20 cellular contexts compared by ENCODE assay signal in the genomic region with DNA sequence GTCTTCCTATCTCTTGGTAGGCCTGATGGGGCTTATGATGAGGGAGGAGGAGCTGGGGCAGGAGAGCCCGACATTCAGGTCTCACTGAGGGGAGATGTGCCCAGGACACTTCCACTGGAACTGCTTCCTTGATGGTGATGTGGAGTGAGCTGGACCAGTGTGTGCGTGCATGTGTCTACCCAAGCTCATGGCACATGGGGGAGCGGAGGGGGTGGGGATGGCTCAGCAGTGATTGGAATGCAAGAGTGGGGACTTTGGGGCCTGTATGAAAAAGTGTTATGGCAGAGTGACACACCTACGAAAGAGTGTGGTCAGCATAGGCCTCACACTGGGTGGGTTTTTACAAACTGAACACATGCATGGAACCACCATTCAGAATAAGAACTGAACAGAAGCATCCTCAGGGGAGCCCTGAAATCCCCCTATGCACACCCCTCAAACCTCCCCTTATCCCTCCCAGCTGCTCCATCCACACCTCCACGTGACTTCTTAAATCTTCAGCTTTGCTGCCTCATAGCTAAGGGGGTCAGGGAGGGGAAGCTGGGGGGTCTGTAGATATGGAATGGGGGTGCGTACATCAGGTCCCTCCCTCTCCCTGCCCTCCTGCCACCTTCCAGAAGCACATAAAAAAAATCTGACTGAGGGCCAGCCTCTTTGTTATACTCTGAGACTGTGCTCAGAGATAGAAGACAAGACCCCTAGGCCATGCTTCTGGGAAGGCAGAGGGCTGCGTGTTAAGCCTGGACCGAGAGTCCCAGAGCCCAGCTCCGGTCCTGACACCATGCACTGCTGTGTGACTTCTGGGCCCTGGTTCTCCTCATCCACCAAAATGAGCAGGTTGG. TPM values are rescaled to one million over a fixed set of nuclear protein-coding genes. Genes with fewer than 3 reads are reported as not detected.
DNase-seq lines count a peak whose midpoint lies in the region; ATAC-seq, FAIRE-seq and TF ChIP-seq lines count a peak whose summit lies in the region.
"Had no signal": no experiment of that assay in that cellular context is flagged by ENCODE, and none has a peak within 500 bp of the region (broad histone marks: within the 10 kb centered on the region; RNA-seq: fewer than 3 reads in every experiment).

No MANE protein-coding gene starts in this region.

- TF ChIP-seq CTCF in MM.1S (IDR thresholded peaks at IDR 0.05; ENCODE audit: low read length): no peak
- TF ChIP-seq CTCF in gastroesophageal sphincter (IDR thresholded peaks at IDR 0.05): no peak

- CTCF ChIA-PET in activated CD4-positive, alpha-beta T cell treated with anti-CD3 and anti-CD28 coated beads for 36 hours (lab: Charles Lee): interaction anchor here (0.7 to 3.9 kb wide), 5 partner anchors 7 to 82 kb away, joined by 3 to 20 read pairs (median 3); no protein-coding TSS in a partner anchor

- no peak overlapping the region; the same call in 1 of the 2 replicates for H3K9ac ChIP-seq in MM.1S (ENCODE audit: low read length)

- TF ChIP-seq EP300 in gastroesophageal sphincter (IDR thresholded peaks at IDR 0.05): no peak

- H3K79me2 ChIP-seq in MM.1S (ENCODE audit: low read length): peaks cover 98% of the 10 kb centered on the region

- H3K36me3 Mint-ChIP-seq in activated CD4-positive, alpha-beta T cell treated with anti-CD3 and anti-CD28 coated beads for 36 hours (ENCODE audit: low read depth): no peaks in the 10 kb centered on the region

- H3K4me2 ChIP-seq in MM.1S (ENCODE audit: low read depth, low read length): peak overlapping the region; percentile 8; the same call in 1 of the 2 replicates

- no peaks in the 10 kb centered on the region for H3K27me3 ChIP-seq in MM.1S (replicated peaks; ENCODE audit: insufficient read depth, low read length)
- no peaks in the 10 kb centered on the region for H3K27me3 ChIP-seq in gastroesophageal sphincter
- H3K27me3 ChIP-seq: pancreas, spleen, tibial artery had no signal

- peaks cover 83% of the 10 kb centered on the region for H3K4me1 ChIP-seq in MM.1S (ENCODE audit: low read length)
- peaks cover 22 to 100% (median 52%) of the 10 kb centered on the region in 3 donors for H3K4me1 ChIP-seq in gastroesophageal sphincter

- H3K36me3 ChIP-seq in MM.1S (replicated peaks; ENCODE audit: insufficient read depth, low read length) (peaks cover 10% of the 10 kb centered on the region), gastroesophageal sphincter (no peaks in the 10 kb centered on the region)
- H3K36me3 ChIP-seq: HAP-1, pancreas had no signal

- no peak overlapping the region for H3K4me3 ChIP-seq in MM.1S (ENCODE audit: low read length)
- no peak overlapping the region for H3K4me3 ChIP-seq in gastroesophageal sphincter
- H3K4me3 ChIP-seq: HAP-1, pancreas, spleen, tibial artery had no signal

- H3K9me3 Mint-ChIP-seq in activated CD4-positive, alpha-beta T cell treated with anti-CD3 and anti-CD28 coated beads for 36 hours (ENCODE audit: low read depth): no peaks in the 10 kb centered on the region

- TF ChIP-seq POLR2A in gastroesophageal sphincter (IDR thresholded peaks at IDR 0.05): no peak

- no peak overlapping the region for H3K4me3 Mint-ChIP-seq in activated CD4-positive, alpha-beta T cell treated with anti-CD3 and anti-CD28 coated beads for 36 hours

- no peak for DNase-seq in activated CD4-positive, alpha-beta T cell treated with anti-CD3 and anti-CD28 coated beads for 36 hours
- no peak for DNase-seq in activated CD4-positive, alpha-beta T cell treated with anti-CD3 and anti-CD28 coated beads for 1 hour
- DNase-seq in MM.1S (no peak), sciatic nerve (ENCODE audit: low spot score) (peak; percentile 39), C1 segment of cervical spinal cord (lab: John Stamatoyannopoulos, UW) (no peak), urothelium cell line (ENCODE audit: low spot score) (no peak)
- DNase-seq: 8988T; activated CD4-positive, alpha-beta T cell treated with anti-CD3 and anti-CD28 coated beads, Interleukin-2, amount 50 U/mL, for 4 hours; activated T-cell treated with anti-CD3 and anti-CD28 coated beads, Interleukin-2, amount 50 U/mL, for 1 hour; DMS79 treated with DMSO at 0.1 percent for 48 hours; effector CD8-positive, alpha-beta T cell; left cardiac atrium; NCI-H1694; RPMI8226; spleen had no signal

- FAIRE-seq in urothelium cell line (lab: Jason Lieb, UNC): no peak
- FAIRE-seq: pancreas had no signal

- H3K4me1 Mint-ChIP-seq in activated CD4-positive, alpha-beta T cell treated with anti-CD3 and anti-CD28 coated beads for 36 hours: peaks cover 80% of the 10 kb centered on the region

- intact Hi-C loops in activated CD4-positive, alpha-beta T cell treated with anti-CD3 and anti-CD28 coated beads for 36 hours (cut with DNase I, micrococcal nuclease): no loop called here
- intact Hi-C loops in sciatic nerve (cut with DNase I): no loop called here

- H2AFZ ChIP-seq in MM.1S (ENCODE audit: low read length): no peak overlapping the region

- H3K9me3 ChIP-seq in MM.1S (replicated peaks; ENCODE audit: insufficient read depth, low read length) (no peaks in the 10 kb centered on the region), gastroesophageal sphincter (no peaks in the 10 kb centered on the region)
- H3K9me3 ChIP-seq: HAP-1, pancreas, spleen, tibial artery had no signal

- POLR2A ChIA-PET in activated CD4-positive, alpha-beta T cell treated with anti-CD3 and anti-CD28 coated beads for 36 hours (lab: Charles Lee): interaction anchor here (0.6 to 0.7 kb wide), 2 partner anchors 47 to 375 kb away, joined by 4 read pairs; no protein-coding TSS in a partner anchor

- peaks cover 62% of the 10 kb centered on the region for H3F3A ChIP-seq in MM.1S (ENCODE audit: insufficient read depth, low read length)

- WGBS in gastroesophageal sphincter (ENCODE audit: low coverage in 1 of 2), 2 donors: 95 to 100% methylated on average over 2 to 3 of the region's 9 CpGs

- no peaks in the 10 kb centered on the region for H3K9me2 ChIP-seq in MM.1S (replicated peaks; ENCODE audit: insufficient read depth, low read length)

- no peaks in the 10 kb centered on the region for H3K27me3 Mint-ChIP-seq in activated CD4-positive, alpha-beta T cell treated with anti-CD3 and anti-CD28 coated beads for 36 hours

- H4K20me1 ChIP-seq in MM.1S (ENCODE audit: insufficient read depth, low read length): no peaks in the 10 kb centered on the region

- peak overlapping the region; percentile 16 for H3K27ac Mint-ChIP-seq in activated CD4-positive, alpha-beta T cell treated with anti-CD3 and anti-CD28 coated beads for 36 hours

- H3K27ac ChIP-seq in MM.1S (ENCODE audit: low read length): peak overlapping the region; percentile 89
- H3K27ac ChIP-seq in gastroesophageal sphincter: peak overlapping the region in 3 of 4 donors; percentile 20 to 97 (median 84)
- H3K27ac ChIP-seq: tibial artery had no signal

- ATAC-seq in activated CD4-positive, alpha-beta T cell treated with anti-CD3 and anti-CD28 coated beads for 36 hours: no peak
- ATAC-seq in gastroesophageal sphincter (no peak), sciatic nerve (no peak), HG02885 (IDR thresholded peaks at IDR 0.05; ENCODE audit: poor library complexity, unreplicated experiment) (no peak)
- ATAC-seq: left cardiac atrium, pancreas had no signal

RNA-seq across cellular contexts. Expression of gene IL6R, which starts 11.6 kb away (rescaled TPM):
- 10 to 100 TPM; 13.1 to 14.0 TPM for total RNA-seq in activated CD4-positive, alpha-beta T cell treated with anti-CD3 and anti-CD28 coated beads for 36 hours
- total RNA-seq in gastroesophageal sphincter (10 to 100 TPM; 44.7 to 59.4 (median 55.5) TPM), sciatic nerve (26.6 TPM)
